ENCODE assay signal across 8 cellular contexts in genomic region chr2:33599943-33600192, GRCh38. TPM values are rescaled to one million over a fixed set of nuclear protein-coding genes. Genes with fewer than 3 reads are reported as not detected.
DNase-seq lines count a peak whose midpoint lies in the region; ATAC-seq and TF ChIP-seq lines count a peak whose summit lies in the region.

No MANE protein-coding gene starts in this region.

- H3K27me3 ChIP-seq in CD4-positive, alpha-beta T cell (ENCODE audit: control insufficient read depth, insufficient read depth, low read length) = no peaks in the 10 kb centered on the region
- no peaks in the 10 kb centered on the region for H3K27me3 ChIP-seq in PC-3 (ENCODE audit: low read length)

- H3K4me1 Mint-ChIP-seq in CD4-positive, alpha-beta T cell (ENCODE audit: low read depth) = peaks cover 43% of the 10 kb centered on the region
- peaks cover 18% of the 10 kb centered on the region for H3K4me1 Mint-ChIP-seq in endothelial cell (ENCODE audit: unreplicated experiment)
- H3K4me1 Mint-ChIP-seq in osteocyte (ENCODE audit: unreplicated experiment) = peaks cover 29% of the 10 kb centered on the region

- no peak for TF ChIP-seq CTCF in CD4-positive, alpha-beta T cell (IDR thresholded peaks at IDR 0.05)
- TF ChIP-seq CTCF in PC-3 (conservative IDR thresholded peaks at IDR 0.05; ENCODE audit: low read depth, low read length) (no peak), endothelial cell (IDR thresholded peaks at IDR 0.05; ENCODE audit: unreplicated experiment) (no peak), osteocyte (IDR thresholded peaks at IDR 0.05) (no peak)

- H3K9me2 ChIP-seq in PC-3 (replicated peaks; ENCODE audit: low read length) = no peaks in the 10 kb centered on the region

- H3K4me3 Mint-ChIP-seq in CD4-positive, alpha-beta T cell = peak overlapping the region; percentile 96
- H3K4me3 Mint-ChIP-seq in endothelial cell (ENCODE audit: unreplicated experiment) = peak overlapping the region; percentile 95
- peak overlapping the region; percentile 86 for H3K4me3 Mint-ChIP-seq in osteocyte (ENCODE audit: unreplicated experiment)

- H2AFZ ChIP-seq in PC-3 (ENCODE audit: low read length) = peak overlapping the region; percentile 96

- H3K4me3 ChIP-seq in PC-3 (ENCODE audit: low read length) = peak overlapping the region; percentile 93

- H3K27ac Mint-ChIP-seq in CD4-positive, alpha-beta T cell = peak overlapping the region; percentile 92
- H3K27ac Mint-ChIP-seq in endothelial cell (ENCODE audit: unreplicated experiment) (no peak overlapping the region), osteocyte (ENCODE audit: unreplicated experiment) (peak overlapping the region; percentile 95)

- peak overlapping the region; percentile 77 for H3K27ac ChIP-seq in CD4-positive, alpha-beta T cell (ENCODE audit: low read depth, low read length)
- H3K27ac ChIP-seq in PC-3 (ENCODE audit: low read length) = peak overlapping the region; percentile 37

- no TSS peak for BruUV-seq in PC-3 (replicated peaks; lab: Mats Ljungman, UMichigan)

- no peaks in the 10 kb centered on the region for H3F3A ChIP-seq in PC-3 (ENCODE audit: low read length, unreplicated experiment)

- peaks cover 5% of the 10 kb centered on the region; the same call in 1 of the 2 replicates for H3K36me3 ChIP-seq in PC-3 (ENCODE audit: low read depth, low read length)

- ATAC-seq in CD4-positive, alpha-beta T cell (ENCODE audit: poor library complexity) = no peak
- ATAC-seq in PC-3 = no peak
- ATAC-seq in HG02840 (IDR thresholded peaks at IDR 0.05; ENCODE audit: low FRiP score, unreplicated experiment) = no peak
- no peak for ATAC-seq in GM21423 (IDR thresholded peaks at IDR 0.05; ENCODE audit: unreplicated experiment)

- intact Hi-C loops in CD4-positive, alpha-beta T cell (cut with DNase I, micrococcal nuclease) = loop anchor here (1.0 to 10.0 kb wide), 5 partner anchors 124 to 1535 kb away; partner anchors contain the start of genes TTC27 (in 2 of the 2), BIRC6 (in 1 of the 2), RASGRP3 (in 1 of the 2) and SPAST (in 1 of the 2)
- intact Hi-C loops in PC-3 (cut with micrococcal nuclease) = loop anchor here (2.0 to 10.0 kb wide), 2 partner anchors 309 to 325 kb away; no protein-coding TSS in a partner anchor

- H3K9me3 Mint-ChIP-seq in CD4-positive, alpha-beta T cell = no peaks in the 10 kb centered on the region
- H3K9me3 Mint-ChIP-seq in endothelial cell (ENCODE audit: unreplicated experiment) = no peaks in the 10 kb centered on the region
- no peaks in the 10 kb centered on the region for H3K9me3 Mint-ChIP-seq in osteocyte (ENCODE audit: unreplicated experiment)

- POLR2A ChIA-PET in CD4-positive, alpha-beta T cell (lab: Charles Lee) = interaction anchor here (1.7 to 2.7 kb wide), 2 partner anchors 16 to 123 kb away, joined by 11 to 54 read pairs; partner anchors contain the start of gene RASGRP3
- POLR2A ChIA-PET in PC-3 (lab: Charles Lee; ENCODE audit: unreplicated experiment) = interaction anchor here (0.6 to 1.2 kb wide), 2 partner anchors 23 to 124 kb away, joined by 3 to 4 read pairs; no protein-coding TSS in a partner anchor

- no peak for DNase-seq in CD4-positive, alpha-beta T cell
- DNase-seq in PC-3 (no peak), endothelial cell (ENCODE audit: low spot score) (no peak), osteocyte (ENCODE audit: extremely low spot score, unreplicated experiment) (no peak), UCSD-AML1 (lab: John Stamatoyannopoulos, UW; ENCODE audit: unreplicated experiment) (no peak), iPS-NIHi7 (ENCODE audit: extremely low spot score) (no peak)

- CTCF ChIA-PET in CD4-positive, alpha-beta T cell (lab: Charles Lee) = interaction anchor here (2.2 to 2.7 kb wide), 2 partner anchors 16 to 124 kb away, joined by 10 to 11 read pairs; no protein-coding TSS in a partner anchor
- CTCF ChIA-PET in PC-3 (lab: Charles Lee) = interaction anchor here (1.4 kb wide), 1 partner anchor 17 kb away, joined by 6 read pairs; no protein-coding TSS in a partner anchor

- peak overlapping the region; percentile 97 for H3K4me2 ChIP-seq in PC-3 (ENCODE audit: low read length)

- peaks cover 11% of the 10 kb centered on the region; the same call in 1 of the 2 replicates for H4K20me1 ChIP-seq in PC-3 (ENCODE audit: low read length)

- no peaks in the 10 kb centered on the region for H3K27me3 Mint-ChIP-seq in CD4-positive, alpha-beta T cell
- H3K27me3 Mint-ChIP-seq in endothelial cell (ENCODE audit: unreplicated experiment) (peaks cover 4% of the 10 kb centered on the region), osteocyte (ENCODE audit: unreplicated experiment) (no peaks in the 10 kb centered on the region)

- H3K4me1 ChIP-seq in PC-3 (ENCODE audit: insufficient read depth, low read length) = peaks cover 16% of the 10 kb centered on the region

- H3K79me2 ChIP-seq in PC-3 (ENCODE audit: low read length) = peaks cover 41% of the 10 kb centered on the region

- H3K9ac ChIP-seq in PC-3 (ENCODE audit: low read length) = peak overlapping the region; percentile 78

- H3K9me3 ChIP-seq in CD4-positive, alpha-beta T cell (ENCODE audit: control insufficient read depth, low read length) = no peaks in the 10 kb centered on the region
- H3K9me3 ChIP-seq in PC-3 (ENCODE audit: low read length) = no peaks in the 10 kb centered on the region

- peaks cover 20% of the 10 kb centered on the region for H3K36me3 Mint-ChIP-seq in CD4-positive, alpha-beta T cell (ENCODE audit: low read depth)
- H3K36me3 Mint-ChIP-seq in endothelial cell (ENCODE audit: low read depth, unreplicated experiment) = peaks cover 6% of the 10 kb centered on the region
- H3K36me3 Mint-ChIP-seq in osteocyte (ENCODE audit: unreplicated experiment) = peaks cover 5% of the 10 kb centered on the region

RNA-seq across cellular contexts. Expression of gene FAM98A, which starts 0.8 kb away (rescaled TPM):
- 10 to 100 TPM; 20.1 to 21.6 TPM for total RNA-seq in CD4-positive, alpha-beta T cell
- total RNA-seq in PC-3 (2014; rRNA removed) = 22.4 and 30.1 TPM in 2 replicates
- 47.9 TPM for total RNA-seq in endothelial cell (ENCODE audit: unreplicated experiment)
- total RNA-seq in osteocyte = 58.6 and 66.8 TPM in 2 replicates
